8 cellular contexts compared by ENCODE assay signal in the genomic region with DNA sequence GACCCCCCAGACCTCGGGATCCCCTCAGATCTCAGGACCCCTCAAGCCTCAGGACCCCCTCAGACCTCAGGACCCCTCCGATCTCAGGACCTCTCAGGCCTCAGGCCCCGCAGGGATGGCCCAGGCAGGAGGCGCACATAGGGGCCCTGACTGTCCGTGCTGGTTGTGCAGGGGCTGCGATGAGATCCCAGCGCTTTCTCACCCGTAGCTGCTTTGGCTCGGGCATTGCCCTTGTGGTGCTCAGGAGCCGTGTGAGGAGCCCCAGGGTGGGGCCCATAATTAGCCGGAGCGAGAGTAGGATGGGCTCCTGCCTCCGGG. TPM values are rescaled to one million over a fixed set of nuclear protein-coding genes. Genes with fewer than 3 reads are reported as not detected.
DNase-seq lines count a peak whose midpoint lies in the region; ATAC-seq and TF ChIP-seq lines count a peak whose summit lies in the region.

No MANE protein-coding gene starts in this region.

- TF ChIP-seq CTCF in GM12865 (IDR thresholded peaks at IDR 0.05; ENCODE audit: insufficient read depth, low read depth, low read length, missing control alignments) (no peak), gastroesophageal sphincter (IDR thresholded peaks at IDR 0.05) (no peak), retinal pigment epithelial cell (conservative IDR thresholded peaks at IDR 0.05; ENCODE audit: low read depth, low read length) (no peak)

- TF ChIP-seq EP300 in gastroesophageal sphincter (IDR thresholded peaks at IDR 0.05): no peak

- H3K4me1 Mint-ChIP-seq in T-helper 17 cell: peaks cover 22% of the 10 kb centered on the region

- ATAC-seq in T-helper 17 cell (no peak), gastroesophageal sphincter (peak; percentile 1)

- peak overlapping the region; percentile 78 for H3K4me3 Mint-ChIP-seq in T-helper 17 cell

- DNase-seq in GM12865 (ENCODE audit: low read depth): peak; percentile 29
- peak in 1 of 3 donors; percentile 9 for DNase-seq in T-helper 17 cell
- DNase-seq in retinal pigment epithelial cell (ENCODE audit: low read depth): no peak
- DNase-seq in NCI-H1048 (lab: John Stamatoyannopoulos, UW): no peak
- no peak for DNase-seq in NCI-H526 treated with DMSO at 0.1 percent for 48 hours (lab: John Stamatoyannopoulos, UW)
- DNase-seq in NCI-H1417 treated with DMSO at 0.1 percent for 48 hours (lab: John Stamatoyannopoulos, UW): no peak
- no peak for DNase-seq in NCI-H1694 (lab: John Stamatoyannopoulos, UW)

- no peaks in the 10 kb centered on the region for H3K9me3 ChIP-seq in T-helper 17 cell (ENCODE audit: control insufficient read depth, low read length, poor library complexity, severe bottlenecking)
- H3K9me3 ChIP-seq in gastroesophageal sphincter: no peaks in the 10 kb centered on the region

- peaks cover 0 to 14% of the 10 kb centered on the region in 2 donors for H3K36me3 ChIP-seq in gastroesophageal sphincter

- no CpG with 5 or more reads among the region's 13 CpGs for WGBS in gastroesophageal sphincter (ENCODE audit: low coverage in 1 of 2), 2 donors

- H3K4me3 ChIP-seq in GM12865 (ENCODE audit: low read depth, low read length): peak overlapping the region; percentile 76
- H3K4me3 ChIP-seq in gastroesophageal sphincter: peak overlapping the region; percentile 87 to 94
- peak overlapping the region; percentile 45 for H3K4me3 ChIP-seq in retinal pigment epithelial cell (ENCODE audit: low read length)

- H3K36me3 Mint-ChIP-seq in T-helper 17 cell (ENCODE audit: low read depth): no peaks in the 10 kb centered on the region

- H3K27ac ChIP-seq in gastroesophageal sphincter: peak overlapping the region in 3 of 4 donors; percentile 89 to 93 (median 90)

- no peaks in the 10 kb centered on the region for H3K27me3 ChIP-seq in gastroesophageal sphincter

- peaks cover 0 to 32% (median 18%) of the 10 kb centered on the region in 3 donors for H3K4me1 ChIP-seq in gastroesophageal sphincter

- no peak for TF ChIP-seq POLR2A in gastroesophageal sphincter (IDR thresholded peaks at IDR 0.05)

- no peak overlapping the region for H3K27ac Mint-ChIP-seq in T-helper 17 cell

- H3K27me3 Mint-ChIP-seq in T-helper 17 cell: no peaks in the 10 kb centered on the region

RNA-seq across cellular contexts. Expression of gene LPCAT1, which starts 0.7 kb away (rescaled TPM):
- 10 to 100 TPM; 23.4 to 24.8 TPM for total RNA-seq in T-helper 17 cell
- 10 to 100 TPM; 20.3 to 52.6 (median 31.8) TPM for total RNA-seq in gastroesophageal sphincter
